12 cellular contexts compared by ENCODE assay signal in the genomic region with DNA sequence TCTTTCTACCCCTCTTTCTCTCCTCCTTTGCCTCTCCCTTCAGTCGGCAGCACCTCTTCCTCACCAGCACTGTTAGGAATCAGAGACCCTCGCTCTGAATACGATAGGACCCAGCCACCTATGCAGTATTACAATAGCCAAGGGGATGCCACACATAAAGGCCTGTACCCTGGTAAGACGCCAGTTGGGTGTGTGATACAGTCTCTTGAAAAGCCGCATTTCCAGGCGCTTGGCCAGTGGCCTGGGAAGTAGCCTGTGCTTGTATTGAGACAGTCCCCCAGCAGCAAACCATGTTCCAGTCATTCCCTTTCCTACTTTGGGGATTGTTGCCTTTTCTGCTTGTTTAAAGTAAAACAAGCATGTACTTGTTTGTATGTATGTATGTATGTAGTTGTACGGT.
"Had no signal": no experiment of that assay in that cellular context is flagged by ENCODE, and none has a peak within 500 bp of the region (broad histone marks: within the 10 kb centered on the region; RNA-seq: fewer than 3 reads in every experiment).

No MANE protein-coding gene starts in this region.

- H3K27me3 Mint-ChIP-seq: activated CD4-positive, alpha-beta memory T cell treated with anti-CD3 and anti-CD28 coated beads, Interleukin-2, amount 10 ng/mL, durations not matched to agents 7 days and 5 days; activated CD4-positive, alpha-beta T cell treated with anti-CD3 and anti-CD28 coated beads for 36 hours; activated naive CD8-positive, alpha-beta T cell treated with anti-CD3 and anti-CD28 coated beads, Interleukin-2, amount 10 ng/mL, durations not matched to agents 7 days and 5 days; memory B cell had no signal

- H3K27ac Mint-ChIP-seq: activated CD4-positive, alpha-beta memory T cell treated with anti-CD3 and anti-CD28 coated beads, Interleukin-2, amount 10 ng/mL, durations not matched to agents 7 days and 5 days; activated CD4-positive, alpha-beta T cell treated with anti-CD3 and anti-CD28 coated beads for 36 hours; activated naive CD8-positive, alpha-beta T cell treated with anti-CD3 and anti-CD28 coated beads, Interleukin-2, amount 10 ng/mL, durations not matched to agents 7 days and 5 days; memory B cell; natural killer cell had no signal

- H3K36me3 Mint-ChIP-seq: memory B cell, natural killer cell had no signal

- H3K9me3 Mint-ChIP-seq: activated CD4-positive, alpha-beta memory T cell treated with anti-CD3 and anti-CD28 coated beads, Interleukin-2, amount 10 ng/mL, durations not matched to agents 7 days and 5 days; activated naive CD8-positive, alpha-beta T cell treated with anti-CD3 and anti-CD28 coated beads, Interleukin-2, amount 10 ng/mL, durations not matched to agents 7 days and 5 days; memory B cell; natural killer cell had no signal

- H3K9me3 ChIP-seq: colonic mucosa, SJCRH30, transverse colon had no signal

- H3K4me3 Mint-ChIP-seq: activated CD4-positive, alpha-beta memory T cell treated with anti-CD3 and anti-CD28 coated beads, Interleukin-2, amount 10 ng/mL, durations not matched to agents 7 days and 5 days; activated CD4-positive, alpha-beta T cell treated with anti-CD3 and anti-CD28 coated beads for 36 hours; activated naive CD8-positive, alpha-beta T cell treated with anti-CD3 and anti-CD28 coated beads, Interleukin-2, amount 10 ng/mL, durations not matched to agents 7 days and 5 days; memory B cell; natural killer cell had no signal

- H3K4me1 Mint-ChIP-seq: activated CD4-positive, alpha-beta memory T cell treated with anti-CD3 and anti-CD28 coated beads, Interleukin-2, amount 10 ng/mL, durations not matched to agents 7 days and 5 days; activated CD4-positive, alpha-beta T cell treated with anti-CD3 and anti-CD28 coated beads for 36 hours; activated naive CD8-positive, alpha-beta T cell treated with anti-CD3 and anti-CD28 coated beads, Interleukin-2, amount 10 ng/mL, durations not matched to agents 7 days and 5 days; memory B cell; natural killer cell had no signal

- H3K4me1 ChIP-seq: colonic mucosa, SJCRH30, transverse colon had no signal

- H3K27me3 ChIP-seq: colonic mucosa, SJCRH30, transverse colon had no signal

- DNase-seq: activated CD4-positive, alpha-beta memory T cell treated with anti-CD3 and anti-CD28 coated beads, Interleukin-2, amount 10 ng/mL, durations not matched to agents 7 days and 5 days; activated CD4-positive, alpha-beta T cell treated with anti-CD3 and anti-CD28 coated beads for 36 hours; activated naive CD8-positive, alpha-beta T cell treated with anti-CD3 and anti-CD28 coated beads, Interleukin-2, amount 10 ng/mL, durations not matched to agents 7 days and 5 days; activated T-cell treated with anti-CD3 and anti-CD28 coated beads, Interleukin-2, amount 50 U/mL, for 48 hours; colonic mucosa; natural killer cell; SJCRH30; stimulated activated CD4-positive, alpha-beta T cell treated with anti-CD3 and anti-CD28 coated beads, Interleukin-4, amount 100 ng/mL, for 1 hour; T1000; transverse colon had no signal

- H3K36me3 ChIP-seq: colonic mucosa had no signal

- ATAC-seq: activated CD4-positive, alpha-beta T cell treated with anti-CD3 and anti-CD28 coated beads for 36 hours; natural killer cell had no signal

- H3K27ac ChIP-seq: colonic mucosa, SJCRH30, transverse colon, VCaP had no signal

- H3K4me3 ChIP-seq: colonic mucosa, SJCRH30, transverse colon had no signal
